ENCODE assay signal across 9 cellular contexts in the genomic region with DNA sequence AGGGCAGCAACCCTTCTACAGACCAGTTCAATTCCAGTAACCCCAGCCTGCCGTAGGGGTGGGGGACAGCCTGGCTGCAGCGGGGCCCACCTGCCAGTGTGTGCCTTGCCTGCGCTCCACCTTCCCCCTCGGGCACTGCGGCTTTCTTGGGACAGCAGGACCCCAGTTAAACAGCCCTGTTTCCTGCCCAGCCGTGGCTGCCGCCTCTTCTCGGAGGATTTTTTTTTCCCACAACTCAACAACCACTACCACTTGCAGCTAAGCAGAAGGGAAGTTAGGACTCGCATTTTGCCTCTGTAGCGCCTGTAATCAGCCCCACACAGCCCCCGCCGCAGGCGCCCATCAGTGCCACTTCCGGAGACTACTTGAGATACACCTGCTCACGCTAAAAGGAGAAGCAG.
DNase-seq lines count a peak whose midpoint lies in the region; ATAC-seq and TF ChIP-seq lines count a peak whose summit lies in the region.
"Had no signal": no experiment of that assay in that cellular context is flagged by ENCODE, and none has a peak within 500 bp of the region (broad histone marks: within the 10 kb centered on the region; RNA-seq: fewer than 3 reads in every experiment).

No MANE protein-coding gene starts in this region.

- H3K27ac ChIP-seq in prostate gland, result no peak overlapping the region

- TF ChIP-seq CTCF in prostate gland (IDR thresholded peaks at IDR 0.05), result no peak

- TF ChIP-seq POLR2A in prostate gland (IDR thresholded peaks at IDR 0.05), result no peak

- H3K4me3 ChIP-seq in prostate gland, result no peak overlapping the region

- peak overlapping the region; percentile 35 for H3K4me3 Mint-ChIP-seq in activated T-cell treated with anti-CD3 and anti-CD28 coated beads, Interleukin-2, amount 50 U/mL, for 24 hours
- peak overlapping the region; percentile 15 for H3K4me3 Mint-ChIP-seq in activated T-helper 1 cell treated with anti-CD3 and anti-CD28 coated beads, Interleukin-12 subunit alpha, Interleukin-12 subunit beta, Interleukin-2, Interleukin-4 antibody, amounts not matched to agents 30 ng/mL and 10 ng/mL and 1 ng/mL, durations not matched to agents 14 hours and 24 hours and 36 hours

- H3K4me1 Mint-ChIP-seq in activated T-cell treated with anti-CD3 and anti-CD28 coated beads, Interleukin-2, amount 50 U/mL, for 24 hours (ENCODE audit: low read depth), result peaks cover 54% of the 10 kb centered on the region
- peaks cover 22% of the 10 kb centered on the region for H3K4me1 Mint-ChIP-seq in activated T-helper 1 cell treated with anti-CD3 and anti-CD28 coated beads, Interleukin-12 subunit alpha, Interleukin-12 subunit beta, Interleukin-2, Interleukin-4 antibody, amounts not matched to agents 30 ng/mL and 10 ng/mL and 1 ng/mL, durations not matched to agents 14 hours and 24 hours and 36 hours (ENCODE audit: low read depth)

- H3K27me3 Mint-ChIP-seq in activated T-cell treated with anti-CD3 and anti-CD28 coated beads, Interleukin-2, amount 50 U/mL, for 24 hours, result no peaks in the 10 kb centered on the region
- no peaks in the 10 kb centered on the region for H3K27me3 Mint-ChIP-seq in activated T-helper 1 cell treated with anti-CD3 and anti-CD28 coated beads, Interleukin-12 subunit alpha, Interleukin-12 subunit beta, Interleukin-2, Interleukin-4 antibody, amounts not matched to agents 30 ng/mL and 10 ng/mL and 1 ng/mL, durations not matched to agents 14 hours and 24 hours and 36 hours (ENCODE audit: insufficient read depth)

- peak overlapping the region; percentile 85 for H3K27ac Mint-ChIP-seq in activated T-cell treated with anti-CD3 and anti-CD28 coated beads, Interleukin-2, amount 50 U/mL, for 24 hours
- H3K27ac Mint-ChIP-seq in activated T-helper 1 cell treated with anti-CD3 and anti-CD28 coated beads, Interleukin-12 subunit alpha, Interleukin-12 subunit beta, Interleukin-2, Interleukin-4 antibody, amounts not matched to agents 30 ng/mL and 10 ng/mL and 1 ng/mL, durations not matched to agents 14 hours and 24 hours and 36 hours, result no peak overlapping the region

- no peak for ATAC-seq in GM19328 (IDR thresholded peaks at IDR 0.05; ENCODE audit: unreplicated experiment)
- ATAC-seq: sciatic nerve had no signal

- H3K4me1 ChIP-seq in prostate gland (replicated peaks), result peaks cover 7% of the 10 kb centered on the region

- peaks cover 5% of the 10 kb centered on the region for H3K36me3 Mint-ChIP-seq in activated T-cell treated with anti-CD3 and anti-CD28 coated beads, Interleukin-2, amount 50 U/mL, for 24 hours (ENCODE audit: low read depth)
- no peaks in the 10 kb centered on the region for H3K36me3 Mint-ChIP-seq in activated T-helper 1 cell treated with anti-CD3 and anti-CD28 coated beads, Interleukin-12 subunit alpha, Interleukin-12 subunit beta, Interleukin-2, Interleukin-4 antibody, amounts not matched to agents 30 ng/mL and 10 ng/mL and 1 ng/mL, durations not matched to agents 14 hours and 24 hours and 36 hours (ENCODE audit: low read depth)

- WGBS in prostate gland, result 76% methylated on average over 15 of the region's 15 CpGs

- no peaks in the 10 kb centered on the region for H3K9me3 Mint-ChIP-seq in activated T-cell treated with anti-CD3 and anti-CD28 coated beads, Interleukin-2, amount 50 U/mL, for 24 hours
- H3K9me3 Mint-ChIP-seq in activated T-helper 1 cell treated with anti-CD3 and anti-CD28 coated beads, Interleukin-12 subunit alpha, Interleukin-12 subunit beta, Interleukin-2, Interleukin-4 antibody, amounts not matched to agents 30 ng/mL and 10 ng/mL and 1 ng/mL, durations not matched to agents 14 hours and 24 hours and 36 hours, result no peaks in the 10 kb centered on the region

- no peaks in the 10 kb centered on the region for H3K36me3 ChIP-seq in prostate gland

- H3K9me3 ChIP-seq in prostate gland, result no peaks in the 10 kb centered on the region

- intact Hi-C loops in activated T-helper 1 cell treated with anti-CD3 and anti-CD28 coated beads, Interleukin-12 subunit alpha, Interleukin-12 subunit beta, Interleukin-2, Interleukin-4 antibody, amounts not matched to agents 30 ng/mL and 10 ng/mL and 1 ng/mL, durations not matched to agents 14 hours and 24 hours and 36 hours (cut with micrococcal nuclease), result loop anchor here (10.0 kb wide), 1 partner anchor 713 kb away; a partner anchor contains a TSS
- intact Hi-C loops in prostate gland (cut with DNase I), result no loop called here

- no peak for DNase-seq in activated T-cell treated with anti-CD3 and anti-CD28 coated beads, Interleukin-2, amount 50 U/mL, for 24 hours
- DNase-seq in activated T-cell treated with anti-CD3 and anti-CD28 coated beads for 4 hours (no peak), NCI-H2171 treated with DMSO at 0.1 percent for 48 hours (lab: John Stamatoyannopoulos, UW) (peak; percentile 70), NCI-H69 (lab: John Stamatoyannopoulos, UW) (no peak), prostate gland (ENCODE audit: low spot score) (no peak)
- DNase-seq in activated T-helper 1 cell treated with anti-CD3 and anti-CD28 coated beads, Interleukin-12 subunit alpha, Interleukin-12 subunit beta, Interleukin-2, Interleukin-4 antibody, amounts not matched to agents 30 ng/mL and 10 ng/mL and 1 ng/mL, durations not matched to agents 14 hours and 24 hours and 36 hours (ENCODE audit: low spot score), result no peak
- DNase-seq in stimulated activated CD8-positive, alpha-beta memory T cell treated with anti-CD3 and anti-CD28 coated beads, Interleukin-4, amount 100 ng/mL, for 48 hours, result peak; percentile 43

- no peaks in the 10 kb centered on the region for H3K27me3 ChIP-seq in prostate gland (replicated peaks; ENCODE audit: insufficient read depth)

Comparison
In these comparisons a context has a peak if more than half of its experiments do, and no peak if none do; other contexts are left out.
1. DNase-seq: peak in NCI-H2171 treated with DMSO at 0.1 percent for 48 hours (single experiment) and stimulated activated CD8-positive, alpha-beta memory T cell treated with anti-CD3 and anti-CD28 coated beads, Interleukin-4, amount 100 ng/mL, for 48 hours (single experiment); none in activated T-cell treated with anti-CD3 and anti-CD28 coated beads, Interleukin-2, amount 50 U/mL, for 24 hours (single experiment), activated T-cell treated with anti-CD3 and anti-CD28 coated beads for 4 hours (single experiment), activated T-helper 1 cell treated with anti-CD3 and anti-CD28 coated beads, Interleukin-12 subunit alpha, Interleukin-12 subunit beta, Interleukin-2, Interleukin-4 antibody, amounts not matched to agents 30 ng/mL and 10 ng/mL and 1 ng/mL, durations not matched to agents 14 hours and 24 hours and 36 hours (single experiment), NCI-H69 (single experiment) and prostate gland (single experiment).